2 cellular contexts compared by ENCODE assay signal in the genomic region with DNA sequence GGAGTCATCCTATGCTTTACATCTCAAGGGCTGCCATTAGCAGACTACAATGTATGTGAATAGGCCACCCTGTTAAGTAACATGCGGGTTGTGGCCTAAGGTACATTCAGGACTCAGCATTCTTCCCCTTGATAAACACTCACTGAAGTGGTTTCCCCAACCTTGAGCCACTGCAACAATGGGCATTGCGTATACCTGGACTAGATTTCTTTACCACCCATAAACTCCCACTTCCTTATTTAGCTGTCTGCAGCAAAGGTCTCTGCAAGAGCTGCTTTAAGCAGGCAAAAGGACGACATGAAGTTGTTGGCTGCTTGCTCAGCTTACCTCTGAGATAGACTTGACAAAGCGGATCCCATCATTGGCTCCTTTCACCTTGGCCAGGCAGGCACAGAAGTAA.
A peak's percentile ranks its signal among the peaks of the same experiment; 100 is the strongest.
TF ChIP-seq lines count a peak whose summit lies in the region.

No MANE protein-coding gene starts in this region.

TF ChIP-seq in K562, 482 proteins besides CTCF, POLR2A, EP300 and RAD21:
- TF ChIP-seq ZBTB8A (IDR thresholded peaks at IDR 0.05; ENCODE audit: partially characterized antibody) (no peak), ZNF76 (CRISPR knock-in tag; IDR thresholded peaks at IDR 0.05; ENCODE audit: borderline replicate concordance) (no peak), MECOM (CRISPR knock-in tag; IDR thresholded peaks at IDR 0.05) (no peak), SPI1 (IDR thresholded peaks at IDR 0.05; ENCODE audit: borderline replicate concordance, low read depth, low read length) (peak; percentile 34; the same call in 1 of the 2 replicates)

TF ChIP-seq in HEK293T, 16 proteins besides CTCF, POLR2A, EP300 and RAD21:
- TF ChIP-seq HDGF (IDR thresholded peaks at IDR 0.05; ENCODE audit: borderline replicate concordance) (no peak), LEF1 (IDR thresholded peaks at IDR 0.05; ENCODE audit: borderline replicate concordance) (no peak), L3MBTL2 (conservative IDR thresholded peaks at IDR 0.05) (no peak), TARDBP (IDR thresholded peaks at IDR 0.05) (no peak), FOXM1 (IDR thresholded peaks at IDR 0.05; ENCODE audit: borderline replicate concordance) (no peak), ARNT (IDR thresholded peaks at IDR 0.05) (no peak), ZNF384 (IDR thresholded peaks at IDR 0.05) (no peak)
